ENCODE assay signal across 2 cellular contexts in genomic region chr20:2729251-2729713, GRCh38.
TF ChIP-seq lines count a peak whose summit lies in the region.

No MANE protein-coding gene starts in this region.

TF ChIP-seq in liver, 16 proteins besides CTCF, POLR2A, EP300 and RAD21 (continued from another document):
- peak; percentile 20 for TF ChIP-seq NR2F2 (IDR thresholded peaks at IDR 0.05)

TF ChIP-seq in HepG2, 621 proteins besides CTCF, POLR2A, EP300 and RAD21:
- TF ChIP-seq, protein P1, sequence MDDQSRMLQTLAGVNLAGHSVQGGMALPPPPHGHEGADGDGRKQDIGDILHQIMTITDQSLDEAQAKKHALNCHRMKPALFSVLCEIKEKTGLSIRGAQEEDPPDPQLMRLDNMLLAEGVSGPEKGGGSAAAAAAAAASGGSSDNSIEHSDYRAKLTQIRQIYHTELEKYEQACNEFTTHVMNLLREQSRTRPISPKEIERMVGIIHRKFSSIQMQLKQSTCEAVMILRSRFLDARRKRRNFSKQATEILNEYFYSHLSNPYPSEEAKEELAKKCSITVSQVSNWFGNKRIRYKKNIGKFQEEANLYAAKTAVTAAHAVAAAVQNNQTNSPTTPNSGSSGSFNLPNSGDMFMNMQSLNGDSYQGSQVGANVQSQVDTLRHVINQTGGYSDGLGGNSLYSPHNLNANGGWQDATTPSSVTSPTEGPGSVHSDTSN (CRISPR knock-in tag; IDR thresholded peaks at IDR 0.05; ENCODE audit: borderline replicate concordance): no peak
- TF ChIP-seq, protein P2, sequence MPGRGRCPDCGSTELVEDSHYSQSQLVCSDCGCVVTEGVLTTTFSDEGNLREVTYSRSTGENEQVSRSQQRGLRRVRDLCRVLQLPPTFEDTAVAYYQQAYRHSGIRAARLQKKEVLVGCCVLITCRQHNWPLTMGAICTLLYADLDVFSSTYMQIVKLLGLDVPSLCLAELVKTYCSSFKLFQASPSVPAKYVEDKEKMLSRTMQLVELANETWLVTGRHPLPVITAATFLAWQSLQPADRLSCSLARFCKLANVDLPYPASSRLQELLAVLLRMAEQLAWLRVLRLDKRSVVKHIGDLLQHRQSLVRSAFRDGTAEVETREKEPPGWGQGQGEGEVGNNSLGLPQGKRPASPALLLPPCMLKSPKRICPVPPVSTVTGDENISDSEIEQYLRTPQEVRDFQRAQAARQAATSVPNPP (CRISPR knock-in tag; IDR thresholded peaks at IDR 0.05): no peak
- TF ChIP-seq ZNF619 (CRISPR knock-in tag; IDR thresholded peaks at IDR 0.05): no peak
- no peak for TF ChIP-seq ATF7 (IDR thresholded peaks at IDR 0.05)
- TF ChIP-seq ATF7 (CRISPR knock-in tag; IDR thresholded peaks at IDR 0.05): no peak
- TF ChIP-seq, protein P3, sequence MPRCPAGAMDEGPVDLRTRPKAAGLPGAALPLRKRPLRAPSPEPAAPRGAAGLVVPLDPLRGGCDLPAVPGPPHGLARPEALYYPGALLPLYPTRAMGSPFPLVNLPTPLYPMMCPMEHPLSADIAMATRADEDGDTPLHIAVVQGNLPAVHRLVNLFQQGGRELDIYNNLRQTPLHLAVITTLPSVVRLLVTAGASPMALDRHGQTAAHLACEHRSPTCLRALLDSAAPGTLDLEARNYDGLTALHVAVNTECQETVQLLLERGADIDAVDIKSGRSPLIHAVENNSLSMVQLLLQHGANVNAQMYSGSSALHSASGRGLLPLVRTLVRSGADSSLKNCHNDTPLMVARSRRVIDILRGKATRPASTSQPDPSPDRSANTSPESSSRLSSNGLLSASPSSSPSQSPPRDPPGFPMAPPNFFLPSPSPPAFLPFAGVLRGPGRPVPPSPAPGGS (CRISPR knock-in tag; IDR thresholded peaks at IDR 0.05): no peak
- TF ChIP-seq ZMYM3 (CRISPR knock-in tag; IDR thresholded peaks at IDR 0.05): no peak
- no peak for TF ChIP-seq SALL1 (CRISPR knock-in tag; IDR thresholded peaks at IDR 0.05)
- no peak for TF ChIP-seq ZNF790 (CRISPR knock-in tag; IDR thresholded peaks at IDR 0.05; ENCODE audit: borderline replicate concordance)
- no peak for TF ChIP-seq ZNF354B (CRISPR knock-in tag; IDR thresholded peaks at IDR 0.05)
- TF ChIP-seq ZNF878 (CRISPR knock-in tag; IDR thresholded peaks at IDR 0.05): no peak
- no peak for TF ChIP-seq KLF16 (CRISPR knock-in tag; IDR thresholded peaks at IDR 0.05)
- TF ChIP-seq NFE2L2 (IDR thresholded peaks at IDR 0.05; ENCODE audit: low read length): no peak
- TF ChIP-seq SNRNP70 (IDR thresholded peaks at IDR 0.05; ENCODE audit: low read depth, low read length): no peak
- TF ChIP-seq TRIM24 (CRISPR knock-in tag; IDR thresholded peaks at IDR 0.05): no peak
- TF ChIP-seq ZNF138 (CRISPR knock-in tag; IDR thresholded peaks at IDR 0.05; ENCODE audit: low read depth): no peak
- TF ChIP-seq NR2C2 (CRISPR knock-in tag; IDR thresholded peaks at IDR 0.05; ENCODE audit: borderline replicate concordance): no peak
- no peak for TF ChIP-seq RFX5 (IDR thresholded peaks at IDR 0.05; ENCODE audit: low read depth, low read length)
- TF ChIP-seq ASH2L (IDR thresholded peaks at IDR 0.05; ENCODE audit: insufficient read length, low read depth, low read length): no peak
- TF ChIP-seq ZSCAN31 (CRISPR knock-in tag; IDR thresholded peaks at IDR 0.05; ENCODE audit: low read depth): no peak
- no peak for TF ChIP-seq TCF7 (IDR thresholded peaks at IDR 0.05; ENCODE audit: low read depth)
